In the genomic region with DNA sequence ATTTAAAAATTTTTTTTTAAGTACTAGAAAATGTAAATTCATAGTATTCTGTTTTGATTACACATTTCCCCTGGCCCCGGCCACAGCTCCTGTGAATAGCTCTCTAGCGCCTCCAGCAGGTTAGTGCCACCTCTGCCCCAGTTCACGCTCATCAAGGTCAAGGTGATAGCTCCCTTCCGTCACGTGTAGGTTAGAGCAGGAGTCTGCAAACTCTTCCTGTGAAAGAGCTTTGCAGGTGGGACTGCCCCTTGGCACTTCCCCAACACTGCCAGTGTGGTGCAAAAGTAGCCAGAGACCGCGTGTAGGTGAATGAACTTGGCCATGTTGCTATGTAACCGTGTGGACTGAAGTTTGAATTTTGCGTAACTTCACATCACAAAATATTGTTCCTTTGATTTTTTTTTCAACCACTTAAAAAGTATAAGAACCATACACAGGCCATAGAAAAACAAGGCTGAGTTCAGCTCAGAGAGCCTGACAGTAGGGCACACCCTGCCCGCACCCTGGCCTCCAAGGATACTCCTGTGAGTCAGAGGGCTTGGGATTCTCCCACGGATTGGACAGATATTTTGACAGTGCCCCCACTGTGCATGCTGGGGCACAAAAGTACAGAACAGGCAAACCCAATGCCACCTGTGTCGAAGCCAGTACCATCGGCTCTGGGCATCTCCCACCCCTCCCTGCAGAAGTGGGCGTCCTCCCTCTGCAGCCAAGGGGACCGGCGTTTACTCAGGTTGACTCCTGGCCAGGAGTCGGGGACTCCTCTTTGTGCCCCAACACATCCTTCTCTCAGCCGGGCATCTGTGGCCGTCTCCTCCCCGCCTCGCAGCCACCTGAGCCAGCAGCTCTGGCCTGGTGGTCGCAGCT, we compare ENCODE assay signal across 8 cellular contexts.
DNase-seq lines count a peak whose midpoint lies in the region; ATAC-seq lines count a peak whose summit lies in the region.

No MANE protein-coding gene starts in this region.

- DNase-seq in NCI-H146 (lab: John Stamatoyannopoulos, UW) (peak; percentile 24), NCI-H146 treated with DMSO at 0.1 percent for 48 hours (lab: John Stamatoyannopoulos, UW; ENCODE audit: unreplicated experiment) (no peak), NOMO-1 treated with DMSO at 0.1 percent for 48 hours (lab: John Stamatoyannopoulos, UW; ENCODE audit: unreplicated experiment) (peak; percentile 35), germinal center (ENCODE audit: low spot score) (peak; percentile 44), superior temporal gyrus (ENCODE audit: extremely low spot score) (no peak)
- peak; percentile 77 for DNase-seq in activated T-cell treated with anti-CD3 and anti-CD28 coated beads, Interleukin-2, amount 50 U/mL, for 1 hour
- DNase-seq in stimulated activated CD4-positive, alpha-beta T cell treated with anti-CD3 and anti-CD28 coated beads, Interleukin-1b, Interleukin-23, amount 100 ng/mL, for 48 hours, result peak; percentile 84

- ATAC-seq in HG03159 (IDR thresholded peaks at IDR 0.05; ENCODE audit: unreplicated experiment), result no peak

Comparison
In these comparisons a context has a peak if more than half of its experiments do, and no peak if none do; other contexts are left out.
1. DNase-seq: peak in NCI-H146 (single experiment), NOMO-1 treated with DMSO at 0.1 percent for 48 hours (single experiment), activated T-cell treated with anti-CD3 and anti-CD28 coated beads, Interleukin-2, amount 50 U/mL, for 1 hour (single experiment), germinal center (single experiment) and stimulated activated CD4-positive, alpha-beta T cell treated with anti-CD3 and anti-CD28 coated beads, Interleukin-1b, Interleukin-23, amount 100 ng/mL, for 48 hours (single experiment); none in NCI-H146 treated with DMSO at 0.1 percent for 48 hours (single experiment) and superior temporal gyrus (single experiment).